In the genomic region with DNA sequence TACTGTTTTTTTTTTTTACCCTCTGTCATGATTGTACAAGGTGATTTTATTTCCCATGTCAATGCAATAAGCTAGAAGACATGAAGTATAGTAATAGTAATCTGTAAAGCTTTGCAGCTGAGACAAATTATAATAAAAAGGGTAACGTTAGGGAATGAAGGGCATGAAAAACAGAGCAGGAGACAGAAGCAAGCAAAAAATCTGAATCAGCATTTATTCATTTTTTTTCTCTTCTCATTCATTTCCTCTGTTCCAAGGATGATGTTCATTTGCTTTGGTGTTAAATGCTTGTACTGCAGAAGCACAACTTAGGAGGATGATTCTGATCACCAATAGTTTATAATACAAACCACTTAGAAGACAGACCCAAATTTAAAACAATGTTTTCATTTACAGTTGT, we compare ENCODE assay signal across 32 cellular contexts.
"Had no signal": no experiment of that assay in that cellular context is flagged by ENCODE, and none has a peak within 500 bp of the region (broad histone marks: within the 10 kb centered on the region; RNA-seq: fewer than 3 reads in every experiment).

No MANE protein-coding gene starts in this region.

- DNase-seq: activated B cell treated with CpG ODN at 0.5 μM for 24 hours; activated CD4-positive, alpha-beta memory T cell treated with anti-CD3 and anti-CD28 coated beads for 36 hours; activated CD4-positive, alpha-beta T cell treated with anti-CD3 and anti-CD28 coated beads for 4 hours; activated CD4-positive, alpha-beta T cell treated with anti-CD3 and anti-CD28 coated beads, Interleukin-2, amount 10 ng/mL, durations not matched to agents 24 days and 14 days; activated CD4-positive, alpha-beta T cell treated with anti-CD3 and anti-CD28 coated beads, Interleukin-2, amount 50 U/mL, for 1 hour; activated CD4-positive, alpha-beta T cell treated with anti-CD3 and anti-CD28 coated beads, Interleukin-2, amount 50 U/mL, for 4 hours; activated CD4-positive, CD25-positive, alpha-beta regulatory T cell treated with anti-CD3 and anti-CD28 coated beads, Interleukin-2, amount 50 U/mL, for 72 hours; activated CD8-positive, alpha-beta memory T cell treated with anti-CD3 and anti-CD28 coated beads, Interleukin-2, amount 10 ng/mL, durations not matched to agents 7 days and 5 days; activated CD8-positive, alpha-beta memory T cell treated with anti-CD3 and anti-CD28 coated beads, Interleukin-2, amount 50 U/mL, for 48 hours; activated CD8-positive, alpha-beta T cell treated with anti-CD3 and anti-CD28 coated beads for 36 hours; activated effector memory CD4-positive, alpha-beta T cell treated with Interleukin-2 at 50 U/mL for 16 hours; activated gamma-delta T cell; activated naive CD4-positive, alpha-beta T cell treated with anti-CD3 and anti-CD28 coated beads, Interleukin-2, amount 10 ng/mL, durations not matched to agents 7 days and 5 days; activated naive CD4-positive, alpha-beta T cell treated with Interleukin-2 at 50 U/mL for 16 hours; activated naive CD8-positive, alpha-beta T cell treated with anti-CD3 and anti-CD28 coated beads, Interleukin-2, amount 10 ng/mL, durations not matched to agents 7 days and 5 days; activated naive CD8-positive, alpha-beta T cell treated with anti-CD3 and anti-CD28 coated beads, Interleukin-2, amount 50 U/mL, for 24 hours; activated T-cell treated with anti-CD3 and anti-CD28 coated beads, Interleukin-2, amount 50 U/mL, for 24 hours; activated T-cell treated with anti-CD3 and anti-CD28 coated beads, Interleukin-2, amount 50 U/mL, for 48 hours; amygdala; anterior cingulate cortex; caudate nucleus; T-helper 2 cell; T-helper 9 cell had no signal

- H3K27ac Mint-ChIP-seq: activated B cell treated with CpG ODN at 0.5 μM for 24 hours; activated CD4-positive, alpha-beta memory T cell treated with anti-CD3 and anti-CD28 coated beads for 36 hours; activated CD8-positive, alpha-beta memory T cell treated with anti-CD3 and anti-CD28 coated beads, Interleukin-2, amount 10 ng/mL, durations not matched to agents 7 days and 5 days; activated CD8-positive, alpha-beta T cell treated with anti-CD3 and anti-CD28 coated beads for 36 hours; activated naive CD8-positive, alpha-beta T cell; activated naive CD8-positive, alpha-beta T cell treated with anti-CD3 and anti-CD28 coated beads, Interleukin-2, amount 10 ng/mL, durations not matched to agents 7 days and 5 days; activated naive CD8-positive, alpha-beta T cell treated with anti-CD3 and anti-CD28 coated beads, Interleukin-2, amount 50 U/mL, for 24 hours; activated T-cell treated with anti-CD3 and anti-CD28 coated beads, Interleukin-2, amount 50 U/mL, for 24 hours; T-helper 2 cell treated with Interferon-gamma antibody and Interleukin-4, amounts not matched to agents 5 μg/mL and 100 μg/mL, for 36 hours had no signal

- H3K4me3 Mint-ChIP-seq: activated B cell treated with CpG ODN at 0.5 μM for 24 hours; activated CD4-positive, alpha-beta memory T cell treated with anti-CD3 and anti-CD28 coated beads for 36 hours; activated CD4-positive, alpha-beta T cell treated with anti-CD3 and anti-CD28 coated beads, Interleukin-2, amount 10 ng/mL, durations not matched to agents 24 days and 14 days; activated CD8-positive, alpha-beta memory T cell treated with anti-CD3 and anti-CD28 coated beads, Interleukin-2, amount 10 ng/mL, durations not matched to agents 7 days and 5 days; activated CD8-positive, alpha-beta T cell treated with anti-CD3 and anti-CD28 coated beads for 36 hours; activated naive CD4-positive, alpha-beta T cell treated with anti-CD3 and anti-CD28 coated beads, Interleukin-2, amount 10 ng/mL, durations not matched to agents 7 days and 5 days; activated naive CD4-positive, alpha-beta T cell treated with anti-CD3 and anti-CD28 coated beads, Interleukin-2, amount 50 U/mL, for 24 hours; activated naive CD8-positive, alpha-beta T cell; activated naive CD8-positive, alpha-beta T cell treated with anti-CD3 and anti-CD28 coated beads, Interleukin-2, amount 10 ng/mL, durations not matched to agents 7 days and 5 days; activated naive CD8-positive, alpha-beta T cell treated with anti-CD3 and anti-CD28 coated beads, Interleukin-2, amount 50 U/mL, for 24 hours; activated T-cell treated with anti-CD3 and anti-CD28 coated beads, Interleukin-2, amount 50 U/mL, for 24 hours; brain; T-helper 2 cell treated with Interferon-gamma antibody and Interleukin-4, amounts not matched to agents 5 μg/mL and 100 μg/mL, for 36 hours had no signal

- ATAC-seq: activated CD8-positive, alpha-beta memory T cell treated with anti-CD3 and anti-CD28 coated beads, Interleukin-2, amount 10 ng/mL, durations not matched to agents 7 days and 5 days; activated CD8-positive, alpha-beta T cell treated with anti-CD3 and anti-CD28 coated beads for 36 hours; activated naive CD8-positive, alpha-beta T cell treated with anti-CD3 and anti-CD28 coated beads, Interleukin-2, amount 50 U/mL, for 24 hours had no signal

- H3K9me3 ChIP-seq: ascending aorta had no signal

- FAIRE-seq: bronchial epithelial cell, TTC549 had no signal

- H3K4me3 ChIP-seq: ascending aorta, cardiac muscle cell had no signal

- H3K27ac ChIP-seq: ascending aorta, cardiac muscle cell had no signal

- H3K4me1 Mint-ChIP-seq: activated B cell treated with CpG ODN at 0.5 μM for 24 hours had no signal

- H3K9me3 Mint-ChIP-seq: activated B cell treated with CpG ODN at 0.5 μM for 24 hours; activated CD4-positive, alpha-beta memory T cell treated with anti-CD3 and anti-CD28 coated beads for 36 hours; activated CD4-positive, alpha-beta T cell treated with anti-CD3 and anti-CD28 coated beads, Interleukin-2, amount 10 ng/mL, durations not matched to agents 24 days and 14 days; activated CD8-positive, alpha-beta T cell treated with anti-CD3 and anti-CD28 coated beads for 36 hours; activated naive CD4-positive, alpha-beta T cell treated with anti-CD3 and anti-CD28 coated beads, Interleukin-2, amount 10 ng/mL, durations not matched to agents 7 days and 5 days; activated naive CD4-positive, alpha-beta T cell treated with anti-CD3 and anti-CD28 coated beads, Interleukin-2, amount 50 U/mL, for 24 hours; activated naive CD8-positive, alpha-beta T cell treated with anti-CD3 and anti-CD28 coated beads, Interleukin-2, amount 10 ng/mL, durations not matched to agents 7 days and 5 days; activated naive CD8-positive, alpha-beta T cell treated with anti-CD3 and anti-CD28 coated beads, Interleukin-2, amount 50 U/mL, for 24 hours; activated T-cell treated with anti-CD3 and anti-CD28 coated beads, Interleukin-2, amount 50 U/mL, for 24 hours; activated T-helper 2 cell treated with anti-CD3 and anti-CD28 coated beads, Interferon-gamma antibody, Interleukin-2, Interleukin-4, amounts not matched to agents 10 μg/mL and 5 μg/mL and 100 μg/mL, durations not matched to agents 14 hours and 24 hours and 36 hours; T-helper 2 cell treated with Interferon-gamma antibody and Interleukin-4, amounts not matched to agents 5 μg/mL and 100 μg/mL, for 36 hours had no signal

- H3K27me3 Mint-ChIP-seq: activated B cell treated with CpG ODN at 0.5 μM for 24 hours; activated CD4-positive, alpha-beta memory T cell treated with anti-CD3 and anti-CD28 coated beads for 36 hours; activated CD4-positive, alpha-beta T cell treated with anti-CD3 and anti-CD28 coated beads, Interleukin-2, amount 10 ng/mL, durations not matched to agents 24 days and 14 days; activated CD8-positive, alpha-beta memory T cell treated with anti-CD3 and anti-CD28 coated beads, Interleukin-2, amount 10 ng/mL, durations not matched to agents 7 days and 5 days; activated CD8-positive, alpha-beta T cell treated with anti-CD3 and anti-CD28 coated beads for 36 hours; activated naive CD4-positive, alpha-beta T cell treated with anti-CD3 and anti-CD28 coated beads, Interleukin-2, amount 10 ng/mL, durations not matched to agents 7 days and 5 days; activated naive CD4-positive, alpha-beta T cell treated with anti-CD3 and anti-CD28 coated beads, Interleukin-2, amount 50 U/mL, for 24 hours; activated naive CD8-positive, alpha-beta T cell; activated naive CD8-positive, alpha-beta T cell treated with anti-CD3 and anti-CD28 coated beads, Interleukin-2, amount 10 ng/mL, durations not matched to agents 7 days and 5 days; activated naive CD8-positive, alpha-beta T cell treated with anti-CD3 and anti-CD28 coated beads, Interleukin-2, amount 50 U/mL, for 24 hours; activated T-cell treated with anti-CD3 and anti-CD28 coated beads, Interleukin-2, amount 50 U/mL, for 24 hours had no signal

- H3K27me3 ChIP-seq: ascending aorta, cardiac muscle cell had no signal
